ENCODE assay signal across 9 cellular contexts in the genomic region with DNA sequence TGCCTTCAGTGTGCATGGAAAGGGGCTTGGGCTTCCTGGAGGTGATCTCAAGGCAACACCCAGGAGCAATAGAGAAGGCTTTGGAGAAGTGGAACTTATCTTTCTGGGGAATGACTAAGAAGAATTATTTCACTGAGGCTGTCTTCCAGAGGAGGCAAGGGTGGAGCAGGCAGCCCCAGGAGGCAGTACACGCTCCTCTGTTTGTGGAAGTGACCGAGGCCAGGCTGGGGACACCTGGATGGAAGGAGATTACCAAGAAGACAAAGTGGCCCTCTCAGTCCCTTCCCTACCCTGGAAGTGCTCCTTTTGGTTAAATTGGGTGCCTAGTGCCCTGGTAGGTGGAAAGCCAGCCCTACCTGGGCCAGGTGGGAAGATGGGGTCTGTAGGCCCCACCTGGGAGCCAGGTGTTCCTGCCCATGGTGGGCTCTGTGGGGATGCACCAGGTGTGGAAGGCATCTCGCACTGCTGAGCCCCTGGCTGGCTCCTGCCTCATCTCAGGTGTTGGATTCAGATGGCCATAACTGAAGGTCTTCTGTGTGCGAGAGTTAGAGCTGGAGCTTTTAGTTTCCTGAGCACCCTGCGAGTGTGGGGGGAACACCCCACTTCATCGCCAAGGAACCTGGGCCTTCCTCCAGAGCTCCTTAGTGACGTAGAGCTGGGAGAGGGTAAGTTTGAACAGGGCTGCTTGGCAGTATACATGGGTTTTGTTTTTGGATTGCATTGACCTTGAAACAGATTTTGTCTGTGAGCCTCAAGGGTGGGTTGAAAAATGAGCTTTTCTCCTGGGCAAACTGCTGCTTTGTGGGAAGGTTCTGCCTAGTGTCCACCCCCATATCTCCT. TPM values are rescaled to one million over a fixed set of nuclear protein-coding genes. Genes with fewer than 3 reads are reported as not detected.
A peak's percentile ranks its signal among the peaks of the same experiment; 100 is the strongest.
DNase-seq lines count a peak whose midpoint lies in the region; ATAC-seq, FAIRE-seq and TF ChIP-seq lines count a peak whose summit lies in the region.
"Had no signal": no experiment of that assay in that cellular context is flagged by ENCODE, and none has a peak within 500 bp of the region (broad histone marks: within the 10 kb centered on the region; RNA-seq: fewer than 3 reads in every experiment).

No MANE protein-coding gene starts in this region.

- no peak for TF ChIP-seq CTCF in heart left ventricle (IDR thresholded peaks at IDR 0.05)
- no peak for TF ChIP-seq CTCF in astrocyte (IDR thresholded peaks at IDR 0.05; ENCODE audit: insufficient read depth, low read depth, low read length)
- TF ChIP-seq CTCF in vagina (IDR thresholded peaks at IDR 0.05): no peak
- no peak for TF ChIP-seq CTCF in mucosa of descending colon (IDR thresholded peaks at IDR 0.05)

- no peaks in the 10 kb centered on the region for H3K9me3 ChIP-seq in heart left ventricle
- H3K9me3 ChIP-seq in astrocyte (ENCODE audit: insufficient read depth, low read depth, low read length): no peaks in the 10 kb centered on the region
- H3K9me3 ChIP-seq in vagina: no peaks in the 10 kb centered on the region
- H3K9me3 ChIP-seq in mucosa of descending colon: no peaks in the 10 kb centered on the region

- H3K9ac ChIP-seq in astrocyte (ENCODE audit: low read length): peak overlapping the region; percentile 90

- H3K4me3 ChIP-seq in heart left ventricle: no peak overlapping the region
- H3K4me3 ChIP-seq in astrocyte (ENCODE audit: insufficient read depth, low read depth, low read length): no peak overlapping the region
- no peak overlapping the region for H3K4me3 ChIP-seq in vagina
- no peak overlapping the region for H3K4me3 ChIP-seq in mucosa of descending colon

- peaks cover 92% of the 10 kb centered on the region for H3K79me2 ChIP-seq in astrocyte (ENCODE audit: insufficient read depth, low read length)

- no peak overlapping the region for H2AFZ ChIP-seq in astrocyte (ENCODE audit: low read depth, low read length)

- TF ChIP-seq POLR2A in heart left ventricle (IDR thresholded peaks at IDR 0.05) (no peak), vagina (IDR thresholded peaks at IDR 0.05) (no peak)

- peaks cover 57% of the 10 kb centered on the region for H3K4me1 Mint-ChIP-seq in astrocyte (ENCODE audit: low read depth, unreplicated experiment)
- peaks cover 16 to 45% (median 28%) of the 10 kb centered on the region in 4 donors for H3K4me1 Mint-ChIP-seq in naive thymus-derived CD8-positive, alpha-beta T cell

- H3K27ac Mint-ChIP-seq in astrocyte (ENCODE audit: unreplicated experiment): peak overlapping the region; percentile 81
- H3K27ac Mint-ChIP-seq in naive thymus-derived CD8-positive, alpha-beta T cell: peak overlapping the region in 6 of 10 donors; percentile 25 to 79 (median 68)

- no peaks in the 10 kb centered on the region for H3K27me3 Mint-ChIP-seq in astrocyte (ENCODE audit: low read depth, unreplicated experiment)
- H3K27me3 Mint-ChIP-seq in naive thymus-derived CD8-positive, alpha-beta T cell: no peaks in the 10 kb centered on the region

- POLR2A ChIA-PET in naive thymus-derived CD8-positive, alpha-beta T cell (lab: Charles Lee): no interaction called here

- peak overlapping the region; percentile 49 for H3K4me2 ChIP-seq in astrocyte (ENCODE audit: low read length)

- H3K9me3 Mint-ChIP-seq in astrocyte (ENCODE audit: unreplicated experiment): no peaks in the 10 kb centered on the region
- no peaks in the 10 kb centered on the region for H3K9me3 Mint-ChIP-seq in naive thymus-derived CD8-positive, alpha-beta T cell

- peaks cover 13% of the 10 kb centered on the region for H4K20me1 ChIP-seq in astrocyte (ENCODE audit: insufficient read depth, low read length)

- H3K27me3 ChIP-seq in heart left ventricle (no peaks in the 10 kb centered on the region), astrocyte (ENCODE audit: insufficient read depth, low read length) (no peaks in the 10 kb centered on the region), vagina (no peaks in the 10 kb centered on the region)

- H3K27ac ChIP-seq in heart left ventricle (peak overlapping the region in 9 of 12 donors; percentile 15 to 94 (median 84)), astrocyte (ENCODE audit: low read depth, low read length) (peak overlapping the region; percentile 99), vagina (peak overlapping the region; percentile 60)

- H3K36me3 Mint-ChIP-seq in astrocyte (ENCODE audit: low read depth, unreplicated experiment): peaks cover 36% of the 10 kb centered on the region
- H3K36me3 Mint-ChIP-seq in naive thymus-derived CD8-positive, alpha-beta T cell: no peaks in the 10 kb centered on the region

- ATAC-seq in heart left ventricle (no peak), left ventricle myocardium superior (no peak), mucosa of descending colon (no peak)
- ATAC-seq in naive thymus-derived CD8-positive, alpha-beta T cell: no peak

- WGBS in heart left ventricle, 4 donors: 82 to 91% (median 85%) methylated on average over 7 of the region's 7 CpGs

- intact Hi-C loops in heart left ventricle (cut with DNase I): loop anchor here in 2 of 10 donors (5.0 to 10.0 kb wide), 3 partner anchors 44 to 81 kb away; a partner anchor contains a TSS
- intact Hi-C loops in left ventricle myocardium superior (cut with micrococcal nuclease): no loop called here
- intact Hi-C loops in vagina (cut with DNase I): no loop called here
- intact Hi-C loops in mucosa of descending colon (cut with DNase I, micrococcal nuclease): no loop called here

- H3K36me3 ChIP-seq in heart left ventricle: peaks cover 0 to 30% (median 14%) of the 10 kb centered on the region in 9 donors
- peaks cover 59% of the 10 kb centered on the region for H3K36me3 ChIP-seq in astrocyte (ENCODE audit: insufficient read depth, low read length)
- H3K36me3 ChIP-seq in vagina: no peaks in the 10 kb centered on the region
- no peaks in the 10 kb centered on the region for H3K36me3 ChIP-seq in mucosa of descending colon (ENCODE audit: low read depth)

- H3K4me3 Mint-ChIP-seq in astrocyte (ENCODE audit: unreplicated experiment): no peak overlapping the region
- no peak overlapping the region for H3K4me3 Mint-ChIP-seq in naive thymus-derived CD8-positive, alpha-beta T cell

- peak in 1 of 5 donors; percentile 9 for DNase-seq in heart left ventricle
- no peak for DNase-seq in left ventricle myocardium superior
- no peak for DNase-seq in astrocyte (ENCODE audit: low read depth)
- DNase-seq in naive thymus-derived CD8-positive, alpha-beta T cell: no peak
- no peak for DNase-seq in vagina (ENCODE audit: extremely low spot score in 2 of 2)
- no peak for DNase-seq in mucosa of descending colon
- no peak for DNase-seq in NCI-H2227 (lab: John Stamatoyannopoulos, UW; ENCODE audit: unreplicated experiment)
- no peak for DNase-seq in COR-L47 (lab: John Stamatoyannopoulos, UW)
- DNase-seq: retina had no signal

- H3K4me1 ChIP-seq in heart left ventricle: peaks cover 3 to 63% (median 49%) of the 10 kb centered on the region in 12 donors
- H3K4me1 ChIP-seq in astrocyte (ENCODE audit: insufficient read depth, low read length): peaks cover 58% of the 10 kb centered on the region
- H3K4me1 ChIP-seq in vagina: peaks cover 18% of the 10 kb centered on the region
- H3K4me1 ChIP-seq in mucosa of descending colon (ENCODE audit: low read depth): peaks cover 44% of the 10 kb centered on the region

- FAIRE-seq in astrocyte (lab: Jason Lieb, UNC): no peak

RNA-seq across cellular contexts. Expression of a gene that starts 46.1 kb away (rescaled TPM):
- total RNA-seq in heart left ventricle: 100 to 1,000 TPM in 2 of 9 donors, 10 to 100 TPM in 7; 48.2 to 110 (median 87.8) TPM
- 10 to 100 TPM; 37.6 to 86.4 TPM for polyA plus RNA-seq in heart left ventricle
- total RNA-seq in left ventricle myocardium superior: 57.1 TPM
- 357 and 471 TPM in 2 replicates for total RNA-seq in astrocyte
- 1 to 10 TPM; 5.0 to 7.0 TPM for total RNA-seq in naive thymus-derived CD8-positive, alpha-beta T cell
- polyA plus RNA-seq in naive thymus-derived CD8-positive, alpha-beta T cell: 10 to 100 TPM in 1 of 3 donors, 1 to 10 TPM in 2; 2.3 to 12.3 (median 2.8) TPM
- 41.7 TPM for total RNA-seq in vagina
- 100 to 1,000 TPM; 263 to 384 (median 312) TPM for total RNA-seq in mucosa of descending colon
